8 cellular contexts compared by ENCODE assay signal in genomic region chr1:179121159-179121938, GRCh38. TPM values are rescaled to one million over a fixed set of nuclear protein-coding genes. Genes with fewer than 3 reads are reported as not detected.
DNase-seq lines count a peak whose midpoint lies in the region; ATAC-seq and TF ChIP-seq lines count a peak whose summit lies in the region.

No MANE protein-coding gene starts in this region.

- intact Hi-C loops in prostate gland (cut with DNase I): loop anchor here (2.0 to 10.0 kb wide), 2 partner anchors 73 to 243 kb away; partner anchors contain the start of gene AXDND1

- no peak for TF ChIP-seq POLR2A in prostate gland (IDR thresholded peaks at IDR 0.05)

- no peaks in the 10 kb centered on the region for H3K4me1 ChIP-seq in prostate gland (replicated peaks)

- no peaks in the 10 kb centered on the region for H3K36me3 ChIP-seq in prostate gland
- H3K36me3 ChIP-seq in MG63: peaks cover 85% of the 10 kb centered on the region

- no peaks in the 10 kb centered on the region for H3K27me3 ChIP-seq in prostate gland (replicated peaks; ENCODE audit: insufficient read depth)
- no peaks in the 10 kb centered on the region for H3K27me3 ChIP-seq in MG63

- H3K27ac ChIP-seq in prostate gland: no peak overlapping the region

- no peaks in the 10 kb centered on the region for H3K9me3 ChIP-seq in prostate gland
- no peaks in the 10 kb centered on the region for H3K9me3 ChIP-seq in MG63

- H3K4me3 ChIP-seq in prostate gland: no peak overlapping the region
- no peak overlapping the region for H3K4me3 ChIP-seq in MG63

- no peak for ATAC-seq in GM21423 (IDR thresholded peaks at IDR 0.05; ENCODE audit: unreplicated experiment)

- DNase-seq in EH (ENCODE audit: low read depth): peak; percentile 71
- peak; percentile 39 for DNase-seq in LHCN-M2 (ENCODE audit: low read depth)
- peak; percentile 37 for DNase-seq in activated CD4-positive, alpha-beta T cell treated with anti-CD3 and anti-CD28 coated beads, Interleukin-2, amount 50 U/mL, for 1 hour
- peak; percentile 23 for DNase-seq in foreskin melanocyte
- DNase-seq in prostate gland (ENCODE audit: low spot score): peak; percentile 13
- DNase-seq in MG63: no peak
- DNase-seq in NCI-H1417 (lab: John Stamatoyannopoulos, UW): no peak

- TF ChIP-seq CTCF in prostate gland (IDR thresholded peaks at IDR 0.05): peak; percentile 15 to 61 (median 49)

- WGBS in prostate gland: 84% methylated on average over 7 of the region's 7 CpGs

RNA-seq across cellular contexts. Expression of gene TOR3A, which starts 39.5 kb away (rescaled TPM):
- total RNA-seq in LHCN-M2 (2014; rRNA removed): 47.1 and 54.6 TPM in 2 replicates
- polyA plus RNA-seq in LHCN-M2 (2012): 15.5 TPM
- total RNA-seq in prostate gland: 100 to 1,000 TPM in 1 of 2 donors, 10 to 100 TPM in 1; 40.0 to 109 TPM
- total RNA-seq in MG63 (2014; rRNA removed; shearing (Covaris generic); ENCODE audit: low replicate concordance): 56.3 and 102 TPM in 2 replicates

Comparison
In these comparisons a context has a peak if more than half of its experiments do, and no peak if none do; other contexts are left out.
1. DNase-seq: peak in EH (single experiment), LHCN-M2 (single experiment), activated CD4-positive, alpha-beta T cell treated with anti-CD3 and anti-CD28 coated beads, Interleukin-2, amount 50 U/mL, for 1 hour (single experiment), foreskin melanocyte (single experiment) and prostate gland (single experiment); none in MG63 (single experiment) and NCI-H1417 (0 of 3).